In the genomic region with DNA sequence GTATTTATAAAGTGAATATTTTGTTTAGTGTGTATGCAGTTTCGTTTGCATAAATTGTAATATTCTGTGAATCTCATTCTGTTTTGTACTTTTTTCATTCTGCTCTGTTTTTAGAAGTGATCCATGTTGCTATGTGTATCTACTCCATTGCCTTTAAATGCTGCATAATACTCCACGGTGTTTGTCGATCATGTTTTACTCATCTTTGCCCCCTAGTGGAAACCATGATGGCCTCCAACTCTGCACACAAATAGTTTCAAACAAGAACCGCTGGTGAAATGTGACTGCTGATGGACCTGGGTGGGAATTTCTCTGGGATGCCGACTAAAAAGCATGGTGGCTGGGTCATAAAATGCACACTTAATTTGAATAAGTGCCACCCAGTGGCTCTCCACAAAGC, we compare ENCODE assay signal across 10 cellular contexts. TPM values are rescaled to one million over a fixed set of nuclear protein-coding genes. Genes with fewer than 3 reads are reported as not detected.
DNase-seq lines count a peak whose midpoint lies in the region; ATAC-seq and TF ChIP-seq lines count a peak whose summit lies in the region.
"Had no signal": no experiment of that assay in that cellular context is flagged by ENCODE, and none has a peak within 500 bp of the region (broad histone marks: within the 10 kb centered on the region; RNA-seq: fewer than 3 reads in every experiment).

No MANE protein-coding gene starts in this region.

- H3K36me3 ChIP-seq in GM23338 (ENCODE audit: insufficient read depth), result no peaks in the 10 kb centered on the region
- no peaks in the 10 kb centered on the region for H3K36me3 ChIP-seq in PC-3 (ENCODE audit: low read depth, low read length)

- no peaks in the 10 kb centered on the region for H4K20me1 ChIP-seq in GM23338 (replicated peaks; ENCODE audit: insufficient read depth)
- no peaks in the 10 kb centered on the region for H4K20me1 ChIP-seq in PC-3 (ENCODE audit: low read length)

- H3K79me2 ChIP-seq in GM23338 (replicated peaks; ENCODE audit: insufficient read depth), result no peaks in the 10 kb centered on the region
- H3K79me2 ChIP-seq in PC-3 (ENCODE audit: low read length), result no peaks in the 10 kb centered on the region

- no peaks in the 10 kb centered on the region for H3K27me3 Mint-ChIP-seq in GM23338 (ENCODE audit: insufficient read depth, low read depth, poor library complexity)

- H3K4me1 ChIP-seq in GM23338 (ENCODE audit: insufficient read depth), result no peaks in the 10 kb centered on the region
- H3K4me1 ChIP-seq in PC-3 (ENCODE audit: insufficient read depth, low read length), result no peaks in the 10 kb centered on the region

- intact Hi-C loops in PC-3 (cut with micrococcal nuclease), result loop anchor here (1.0 to 5.0 kb wide), 3 partner anchors 68 to 233 kb away; no protein-coding TSS in a partner anchor

- CTCF ChIA-PET in PC-3 (lab: Charles Lee), result no interaction called here

- H3K36me3 Mint-ChIP-seq in GM23338 (ENCODE audit: low read depth), result no peaks in the 10 kb centered on the region

- H3K27me3 ChIP-seq in GM23338 (ENCODE audit: insufficient read depth), result no peaks in the 10 kb centered on the region
- no peaks in the 10 kb centered on the region for H3K27me3 ChIP-seq in PC-3 (ENCODE audit: low read length)

- H3K9me2 ChIP-seq in GM23338 (ENCODE audit: insufficient read depth), result no peaks in the 10 kb centered on the region
- H3K9me2 ChIP-seq in PC-3 (replicated peaks; ENCODE audit: low read length), result no peaks in the 10 kb centered on the region

- DNase-seq in AG20443 (ENCODE audit: low spot score) (peak; percentile 53), GM23338 (ENCODE audit: low spot score) (peak; percentile 79), PC-3 (peak; percentile 42), fibroblast of the aortic adventitia (ENCODE audit: low read depth) (peak; percentile 35), Ammon's horn (ENCODE audit: low spot score) (no peak), GM19240 (ENCODE audit: insufficient read length, low spot score) (no peak)

- no peak overlapping the region for H3K9ac ChIP-seq in PC-3 (ENCODE audit: low read length)

- H3K27ac ChIP-seq in GM23338 (ENCODE audit: low read depth) (no peak overlapping the region), PC-3 (ENCODE audit: low read length) (no peak overlapping the region)

- TF ChIP-seq CTCF in GM23338 (conservative IDR thresholded peaks at IDR 0.05; ENCODE audit: low read depth in 2 of 2), result peak; percentile 73 to 83
- TF ChIP-seq CTCF in PC-3 (conservative IDR thresholded peaks at IDR 0.05; ENCODE audit: low read depth, low read length), result peak; percentile 53
- peak; percentile 59 for TF ChIP-seq CTCF in fibroblast of the aortic adventitia (IDR thresholded peaks at IDR 0.05; ENCODE audit: insufficient read depth, low read length)

- ATAC-seq in GM23338, result peak; percentile 87
- ATAC-seq in PC-3, result peak; percentile 64
- ATAC-seq in GM18511 (IDR thresholded peaks at IDR 0.05; ENCODE audit: unreplicated experiment), result no peak
- no peak for ATAC-seq in GM19455 (IDR thresholded peaks at IDR 0.05; ENCODE audit: unreplicated experiment)

- H3K4me2 ChIP-seq in GM23338 (no peak overlapping the region), PC-3 (ENCODE audit: low read length) (no peak overlapping the region)

- no peak overlapping the region for H3K4me3 Mint-ChIP-seq in GM23338
- H3K4me3 Mint-ChIP-seq: T-helper 1 cell treated with Interleukin-12 subunit alpha and Interleukin-12 subunit beta and Interleukin-4 antibody, amounts not matched to agents 30 μg/mL and 1 μg/mL, for 36 hours had no signal

- no peaks in the 10 kb centered on the region; the same call in 2 of the 3 replicates for H3K9me3 Mint-ChIP-seq in GM23338
- H3K9me3 Mint-ChIP-seq: T-helper 1 cell treated with Interleukin-12 subunit alpha and Interleukin-12 subunit beta and Interleukin-4 antibody, amounts not matched to agents 30 μg/mL and 1 μg/mL, for 36 hours had no signal

- H2AFZ ChIP-seq in GM23338 (no peak overlapping the region), PC-3 (ENCODE audit: low read length) (no peak overlapping the region)

- H3K4me1 Mint-ChIP-seq in GM23338, result 0 out of 3 replicates have a peak, but pooled peaks cover 6% of the 10 kb centered on the region

- H3K4me3 ChIP-seq in GM23338 (no peak overlapping the region), PC-3 (ENCODE audit: low read length) (no peak overlapping the region), fibroblast of the aortic adventitia (ENCODE audit: low read depth, low read length) (no peak overlapping the region)

- H3F3A ChIP-seq in GM23338 (replicated peaks; ENCODE audit: low read depth) (no peaks in the 10 kb centered on the region), PC-3 (ENCODE audit: low read length, unreplicated experiment) (no peaks in the 10 kb centered on the region)

- no peak overlapping the region for H3K27ac Mint-ChIP-seq in GM23338
- H3K27ac Mint-ChIP-seq: T-helper 1 cell treated with Interleukin-12 subunit alpha and Interleukin-12 subunit beta and Interleukin-4 antibody, amounts not matched to agents 30 μg/mL and 1 μg/mL, for 36 hours had no signal

- POLR2A ChIA-PET in PC-3 (lab: Charles Lee; ENCODE audit: unreplicated experiment), result no interaction called here

- BruUV-seq in PC-3 (replicated peaks; lab: Mats Ljungman, UMichigan), result no TSS peak

- H3K9me3 ChIP-seq in PC-3 (ENCODE audit: low read length), result no peaks in the 10 kb centered on the region

TF ChIP-seq in GM23338, 12 proteins besides CTCF, POLR2A, EP300 and RAD21 (continues in another document):
- TF ChIP-seq CREB1 (CRISPR knock-in tag; IDR thresholded peaks at IDR 0.05; ENCODE audit: low read depth), result no peak
- no peak for TF ChIP-seq POLR2AphosphoS5 (IDR thresholded peaks at IDR 0.05; ENCODE audit: low read depth)
- TF ChIP-seq ZNF331 (CRISPR knock-in tag; IDR thresholded peaks at IDR 0.05; ENCODE audit: low read depth), result no peak
- no peak for TF ChIP-seq STAT1 (IDR thresholded peaks at IDR 0.05; ENCODE audit: unreplicated experiment)
- TF ChIP-seq ZNF114 (CRISPR knock-in tag; IDR thresholded peaks at IDR 0.05), result no peak
- TF ChIP-seq, protein P1, sequence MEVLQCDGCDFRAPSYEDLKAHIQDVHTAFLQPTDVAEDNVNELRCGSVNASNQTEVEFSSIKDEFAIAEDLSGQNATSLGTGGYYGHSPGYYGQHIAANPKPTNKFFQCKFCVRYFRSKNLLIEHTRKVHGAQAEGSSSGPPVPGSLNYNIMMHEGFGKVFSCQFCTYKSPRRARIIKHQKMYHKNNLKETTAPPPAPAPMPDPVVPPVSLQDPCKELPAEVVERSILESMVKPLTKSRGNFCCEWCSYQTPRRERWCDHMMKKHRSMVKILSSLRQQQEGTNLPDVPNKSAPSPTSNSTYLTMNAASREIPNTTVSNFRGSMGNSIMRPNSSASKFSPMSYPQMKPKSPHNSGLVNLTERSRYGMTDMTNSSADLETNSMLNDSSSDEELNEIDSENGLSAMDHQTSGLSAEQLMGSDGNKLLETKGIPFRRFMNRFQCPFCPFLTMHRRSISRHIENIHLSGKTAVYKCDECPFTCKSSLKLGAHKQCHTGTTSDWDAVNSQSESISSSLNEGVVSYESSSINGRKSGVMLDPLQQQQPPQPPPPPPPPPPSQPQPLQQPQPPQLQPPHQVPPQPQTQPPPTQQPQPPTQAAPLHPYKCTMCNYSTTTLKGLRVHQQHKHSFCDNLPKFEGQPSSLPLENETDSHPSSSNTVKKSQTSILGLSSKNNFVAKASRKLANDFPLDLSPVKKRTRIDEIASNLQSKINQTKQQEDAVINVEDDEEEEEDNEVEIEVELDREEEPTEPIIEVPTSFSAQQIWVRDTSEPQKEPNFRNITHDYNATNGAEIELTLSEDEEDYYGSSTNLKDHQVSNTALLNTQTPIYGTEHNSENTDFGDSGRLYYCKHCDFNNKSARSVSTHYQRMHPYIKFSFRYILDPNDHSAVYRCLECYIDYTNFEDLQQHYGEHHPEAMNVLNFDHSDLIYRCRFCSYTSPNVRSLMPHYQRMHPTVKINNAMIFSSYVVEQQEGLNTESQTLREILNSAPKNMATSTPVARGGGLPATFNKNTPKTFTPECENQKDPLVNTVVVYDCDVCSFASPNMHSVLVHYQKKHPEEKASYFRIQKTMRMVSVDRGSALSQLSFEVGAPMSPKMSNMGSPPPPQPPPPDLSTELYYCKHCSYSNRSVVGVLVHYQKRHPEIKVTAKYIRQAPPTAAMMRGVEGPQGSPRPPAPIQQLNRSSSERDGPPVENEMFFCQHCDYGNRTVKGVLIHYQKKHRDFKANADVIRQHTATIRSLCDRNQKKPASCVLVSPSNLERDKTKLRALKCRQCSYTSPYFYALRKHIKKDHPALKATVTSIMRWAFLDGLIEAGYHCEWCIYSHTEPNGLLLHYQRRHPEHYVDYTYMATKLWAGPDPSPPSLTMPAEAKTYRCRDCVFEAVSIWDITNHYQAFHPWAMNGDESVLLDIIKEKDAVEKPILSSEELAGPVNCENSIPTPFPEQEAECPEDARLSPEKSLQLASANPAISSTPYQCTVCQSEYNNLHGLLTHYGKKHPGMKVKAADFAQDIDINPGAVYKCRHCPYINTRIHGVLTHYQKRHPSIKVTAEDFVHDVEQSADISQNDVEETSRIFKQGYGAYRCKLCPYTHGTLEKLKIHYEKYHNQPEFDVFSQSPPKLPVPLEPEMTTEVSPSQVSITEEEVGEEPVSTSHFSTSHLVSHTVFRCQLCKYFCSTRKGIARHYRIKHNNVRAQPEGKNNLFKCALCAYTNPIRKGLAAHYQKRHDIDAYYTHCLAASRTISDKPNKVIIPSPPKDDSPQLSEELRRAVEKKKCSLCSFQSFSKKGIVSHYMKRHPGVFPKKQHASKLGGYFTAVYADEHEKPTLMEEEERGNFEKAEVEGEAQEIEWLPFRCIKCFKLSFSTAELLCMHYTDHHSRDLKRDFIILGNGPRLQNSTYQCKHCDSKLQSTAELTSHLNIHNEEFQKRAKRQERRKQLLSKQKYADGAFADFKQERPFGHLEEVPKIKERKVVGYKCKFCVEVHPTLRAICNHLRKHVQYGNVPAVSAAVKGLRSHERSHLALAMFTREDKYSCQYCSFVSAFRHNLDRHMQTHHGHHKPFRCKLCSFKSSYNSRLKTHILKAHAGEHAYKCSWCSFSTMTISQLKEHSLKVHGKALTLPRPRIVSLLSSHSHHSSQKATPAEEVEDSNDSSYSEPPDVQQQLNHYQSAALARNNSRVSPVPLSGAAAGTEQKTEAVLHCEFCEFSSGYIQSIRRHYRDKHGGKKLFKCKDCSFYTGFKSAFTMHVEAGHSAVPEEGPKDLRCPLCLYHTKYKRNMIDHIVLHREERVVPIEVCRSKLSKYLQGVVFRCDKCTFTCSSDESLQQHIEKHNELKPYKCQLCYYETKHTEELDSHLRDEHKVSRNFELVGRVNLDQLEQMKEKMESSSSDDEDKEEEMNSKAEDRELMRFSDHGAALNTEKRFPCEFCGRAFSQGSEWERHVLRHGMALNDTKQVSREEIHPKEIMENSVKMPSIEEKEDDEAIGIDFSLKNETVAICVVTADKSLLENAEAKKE (CRISPR knock-in tag; IDR thresholded peaks at IDR 0.05), result no peak

RNA-seq across cellular contexts. Expression of a gene that starts 32.0 kb away (rescaled TPM):
- 0.42 TPM in 1 of 2 replicates, not detected in the other for total RNA-seq in GM23338 (2014; rRNA removed; shearing (Covaris generic))
- 0.10 TPM in 1 of 2 replicates, not detected in the other for polyA plus RNA-seq in GM23338 (2016; fragmentation: Nextera tagmentation; extraction: Ambion mirVana)
- total RNA-seq in PC-3 (2014; rRNA removed) (not detected in 2 replicates), fibroblast of the aortic adventitia (ENCODE audit: low replicate concordance) (not detected in 2 replicates)
- polyA plus RNA-seq: esophagus had no signal

Comparison
In these comparisons a context has a peak if more than half of its experiments do, and no peak if none do; other contexts are left out.
1. DNase-seq: peak in AG20443 (single experiment), GM23338 (single experiment), PC-3 (single experiment) and fibroblast of the aortic adventitia (single experiment); none in Ammon's horn (single experiment) and GM19240 (single experiment).
2. ATAC-seq: peak in GM23338 (single experiment) and PC-3 (single experiment); none in GM18511 (single experiment) and GM19455 (single experiment).
3. Peak in every context shown above with its lines, with median percentiles within 50 percentile points of each other: CTCF ChIP-seq.